In genomic region chr16:13463619-13464018, GRCh38 we compare ENCODE assay signal across 23 cellular contexts.
"Had no signal": no experiment of that assay in that cellular context is flagged by ENCODE, and none has a peak within 500 bp of the region (broad histone marks: within the 10 kb centered on the region; RNA-seq: fewer than 3 reads in every experiment).

No MANE protein-coding gene starts in this region.

- H3K27me3 ChIP-seq: SJSA1 had no signal

- H3K36me3 ChIP-seq: SJSA1 had no signal

- H3K4me2 ChIP-seq: SK-N-SH had no signal

- H3K4me1 ChIP-seq: SJSA1 had no signal

- H3K9ac ChIP-seq: SK-N-SH had no signal

- H3K27ac ChIP-seq: HL-60, SJSA1 had no signal

- H3K9me3 ChIP-seq: SJSA1, SK-N-SH had no signal

- FAIRE-seq: HTR-8/SVneo, RCC 7860 had no signal

- ATAC-seq: T-cell had no signal

- DNase-seq: KBM-7, MM.1S, NCI-H1092 treated with DMSO at 0.1 percent for 48 hours, NCI-H1436, NCI-H187, NCI-H2029, NCI-H2081 treated with DMSO at 0.1 percent for 48 hours, NCI-H2171, NCI-H226, NCI-H446 treated with DMSO at 0.1 percent for 48 hours, NCI-H510A treated with DMSO at 0.1 percent for 48 hours, NCI-H526, NCI-H82, Right ventricle myocardium superior, RPMI8226, SIG-M5, SK-N-SH, SW 1271, T-cell had no signal

- H3K4me3 ChIP-seq: SJSA1 had no signal
